ENCODE assay signal across 15 cellular contexts in the genomic region with DNA sequence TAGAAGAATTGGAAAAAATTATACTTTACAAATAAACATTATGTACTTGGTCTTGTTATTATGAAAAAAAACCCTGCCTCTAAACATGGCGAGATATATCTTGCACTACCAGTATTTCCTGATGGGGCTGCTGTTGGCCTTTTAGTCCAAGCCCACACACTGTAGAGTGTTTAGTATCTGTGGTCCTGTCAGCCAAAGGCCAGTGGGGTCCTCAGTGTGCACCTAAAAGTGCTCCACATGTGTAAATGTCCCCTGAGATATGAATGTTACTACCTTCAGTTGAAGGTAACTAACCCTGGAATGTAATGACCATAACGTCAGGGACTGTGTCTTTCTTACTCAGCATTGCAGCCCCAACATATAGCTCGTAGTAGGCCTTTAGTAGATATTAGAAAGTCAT.
DNase-seq lines count a peak whose midpoint lies in the region; ATAC-seq, FAIRE-seq and TF ChIP-seq lines count a peak whose summit lies in the region.
"Had no signal": no experiment of that assay in that cellular context is flagged by ENCODE, and none has a peak within 500 bp of the region (broad histone marks: within the 10 kb centered on the region; RNA-seq: fewer than 3 reads in every experiment).

No MANE protein-coding gene starts in this region.

- peaks cover 0 to 4% (median 1%) of the 10 kb centered on the region in 11 donors for H3K9me3 Mint-ChIP-seq in naive thymus-derived CD4-positive, alpha-beta T cell
- H3K9me3 Mint-ChIP-seq: stimulated activated effector memory CD8-positive, alpha-beta T cell treated with anti-CD3 and anti-CD28 coated beads, Interleukin-12 subunit alpha, Interleukin-12 subunit beta, amount 100 ng/mL, for 72 hours had no signal

- no peaks in the 10 kb centered on the region for H3K79me2 ChIP-seq in HepG2 (ENCODE audit: insufficient read depth, low read length)

- H3K4me1 ChIP-seq in HepG2 (ENCODE audit: insufficient read depth, low read length): peaks cover 89% of the 10 kb centered on the region
- H3K4me1 ChIP-seq in right lobe of liver: peaks cover 0 to 11% (median 4%) of the 10 kb centered on the region in 4 donors
- H3K4me1 ChIP-seq in testis: peaks cover 8% of the 10 kb centered on the region
- H3K4me1 ChIP-seq in Peyer's patch: peaks cover 0 to 12% (median 0%) of the 10 kb centered on the region in 4 donors
- H3K4me1 ChIP-seq in naive thymus-derived CD4-positive, alpha-beta T cell (ENCODE audit: control insufficient read depth in 2 of 2, insufficient read depth in 2 of 2, low read length in 2 of 2): no peaks in the 10 kb centered on the region

- ATAC-seq in HepG2: peak; percentile 53
- ATAC-seq in right lobe of liver: no peak
- ATAC-seq in HG03039 (IDR thresholded peaks at IDR 0.05; ENCODE audit: unreplicated experiment): no peak
- ATAC-seq in naive thymus-derived CD4-positive, alpha-beta T cell: no peak
- ATAC-seq: stimulated activated effector memory CD8-positive, alpha-beta T cell treated with anti-CD3 and anti-CD28 coated beads, Interleukin-12 subunit alpha, Interleukin-12 subunit beta, amount 100 ng/mL, for 72 hours had no signal

- no peak overlapping the region for H3K27ac Mint-ChIP-seq in naive thymus-derived CD4-positive, alpha-beta T cell
- H3K27ac Mint-ChIP-seq: activated CD4-positive, alpha-beta memory T cell treated with anti-CD3 and anti-CD28 coated beads for 36 hours; stimulated activated effector memory CD8-positive, alpha-beta T cell treated with anti-CD3 and anti-CD28 coated beads, Interleukin-12 subunit alpha, Interleukin-12 subunit beta, amount 100 ng/mL, for 72 hours had no signal

- no peaks in the 10 kb centered on the region for H4K20me1 ChIP-seq in HepG2 (ENCODE audit: insufficient read depth, low read length)

- DNase-seq in HepG2 (ENCODE audit: low spot score) (peak; percentile 79), right lobe of liver (no peak), NB4 (ENCODE audit: low read depth) (peak; percentile 78), brain microvascular endothelial cell (no peak), testis (peak; percentile 29), Peyer's patch (no peak)
- no peak for DNase-seq in naive thymus-derived CD4-positive, alpha-beta T cell
- DNase-seq: activated CD4-positive, alpha-beta memory T cell treated with anti-CD3 and anti-CD28 coated beads for 36 hours; DMS79; effector memory CD4-positive, alpha-beta T cell; NCI-H2081 treated with DMSO at 0.1 percent for 48 hours; stimulated activated CD4-positive, alpha-beta T cell treated with anti-CD3 and anti-CD28 coated beads, Interleukin-4, amount 100 ng/mL, for 1 hour; T-helper 2 cell had no signal

- POLR2A ChIA-PET in HepG2 (lab: Yijun Ruan, JAX): interaction anchor here (2.3 to 3.5 kb wide), 3 partner anchors 72 to 113 kb away, joined by 10 to 30 read pairs (median 27); a partner anchor contains a TSS
- POLR2A ChIA-PET in naive thymus-derived CD4-positive, alpha-beta T cell (lab: Charles Lee): interaction anchor here (1.1 kb wide), 1 partner anchor 72 kb away, joined by 3 read pairs; no protein-coding TSS in a partner anchor

- 88% methylated on average over 3 of the region's 3 CpGs for WGBS in HepG2 (ENCODE audit: low lambda C conversion rate)
- WGBS in right lobe of liver (ENCODE audit: insufficient coverage, low coverage, low lambda C conversion rate, missing lambda C conversion rate): 80% methylated on average over 3 of the region's 3 CpGs
- 86 to 97% methylated on average over 3 of the region's 3 CpGs for WGBS in testis, 2 donors

- H3K36me3 Mint-ChIP-seq in naive thymus-derived CD4-positive, alpha-beta T cell: peaks cover 0 to 2% (median 0%) of the 10 kb centered on the region in 5 donors
- H3K36me3 Mint-ChIP-seq: activated CD4-positive, alpha-beta memory T cell treated with anti-CD3 and anti-CD28 coated beads for 36 hours; stimulated activated effector memory CD8-positive, alpha-beta T cell treated with anti-CD3 and anti-CD28 coated beads, Interleukin-12 subunit alpha, Interleukin-12 subunit beta, amount 100 ng/mL, for 72 hours had no signal

- H3K4me3 ChIP-seq in HepG2 (replicated peaks in 1 of 3; ENCODE audit: insufficient read depth in 1 of 3, low read depth in 2 of 3, low read length in 3 of 3): no peak overlapping the region
- no peak overlapping the region for H3K4me3 ChIP-seq in right lobe of liver
- H3K4me3 ChIP-seq in NB4 (ENCODE audit: low read depth, low read length): no peak overlapping the region
- no peak overlapping the region for H3K4me3 ChIP-seq in brain microvascular endothelial cell (ENCODE audit: low read depth, low read length)
- no peak overlapping the region for H3K4me3 ChIP-seq in testis
- H3K4me3 ChIP-seq in Peyer's patch: no peak overlapping the region
- no peak overlapping the region for H3K4me3 ChIP-seq in naive thymus-derived CD4-positive, alpha-beta T cell (ENCODE audit: low read length)

- no TSS peak for BruUV-seq in HepG2 (replicated peaks; lab: Mats Ljungman, UMichigan)

- no peaks in the 10 kb centered on the region for H3K36me3 ChIP-seq in HepG2 (replicated peaks in 1 of 2; ENCODE audit: control insufficient read depth in 1 of 2, insufficient read depth in 2 of 2, low read length in 2 of 2)
- no peaks in the 10 kb centered on the region for H3K36me3 ChIP-seq in right lobe of liver
- H3K36me3 ChIP-seq in brain microvascular endothelial cell (replicated peaks): no peaks in the 10 kb centered on the region
- no peaks in the 10 kb centered on the region for H3K36me3 ChIP-seq in testis (ENCODE audit: low read depth, missing control alignments)
- H3K36me3 ChIP-seq in Peyer's patch: no peaks in the 10 kb centered on the region
- H3K36me3 ChIP-seq in naive thymus-derived CD4-positive, alpha-beta T cell (ENCODE audit: control insufficient read depth in 2 of 3, insufficient read depth in 3 of 3, low read length in 3 of 3): no peaks in the 10 kb centered on the region

- CTCF ChIA-PET in HepG2 (lab: Yijun Ruan, JAX; ENCODE audit: low intra/inter-chr PET ratio, low total read pairs): interaction anchor here (1.2 to 1.3 kb wide), 2 partner anchors 74 to 113 kb away, joined by 5 to 7 read pairs; no protein-coding TSS in a partner anchor
- CTCF ChIA-PET in naive thymus-derived CD4-positive, alpha-beta T cell (lab: Charles Lee): no interaction called here

- FAIRE-seq in HepG2 (lab: Jason Lieb, UNC): no peak

- H3K9me3 ChIP-seq in HepG2 (ENCODE audit: low read length) (peaks cover 8% of the 10 kb centered on the region), right lobe of liver (no peaks in the 10 kb centered on the region), testis (no peaks in the 10 kb centered on the region), Peyer's patch (no peaks in the 10 kb centered on the region)
- no peaks in the 10 kb centered on the region for H3K9me3 ChIP-seq in naive thymus-derived CD4-positive, alpha-beta T cell (ENCODE audit: control insufficient read depth in 2 of 3, low read length in 3 of 3)

- H2AFZ ChIP-seq in HepG2 (ENCODE audit: low read length): no peak overlapping the region

- intact Hi-C loops in HepG2 (cut with micrococcal nuclease; ENCODE audit: unreplicated experiment): loop anchor here (1.0 kb wide), 1 partner anchor 114 kb away; no protein-coding TSS in a partner anchor
- intact Hi-C loops in right lobe of liver (cut with DNase I): no loop called here
- intact Hi-C loops in testis (cut with DNase I; ENCODE audit: low total_unique reads): no loop called here
- intact Hi-C loops in naive thymus-derived CD4-positive, alpha-beta T cell (cut with micrococcal nuclease): loop anchor here (1.0 to 2.0 kb wide), 2 partner anchors 48 to 114 kb away; no protein-coding TSS in a partner anchor

- H3K27me3 ChIP-seq in HepG2 (ENCODE audit: control insufficient read depth in 1 of 2, insufficient read depth in 2 of 2, low read length in 2 of 2) (no peaks in the 10 kb centered on the region), right lobe of liver (no peaks in the 10 kb centered on the region), brain microvascular endothelial cell (replicated peaks) (no peaks in the 10 kb centered on the region), testis (no peaks in the 10 kb centered on the region), Peyer's patch (no peaks in the 10 kb centered on the region)
- H3K27me3 ChIP-seq in naive thymus-derived CD4-positive, alpha-beta T cell (ENCODE audit: control insufficient read depth in 2 of 2, insufficient read depth in 2 of 2, low read length in 2 of 2): no peaks in the 10 kb centered on the region

- no peak overlapping the region for H3K27ac ChIP-seq in HepG2 (ENCODE audit: extremely low read length, insufficient read depth, low read length)
- no peak overlapping the region for H3K27ac ChIP-seq in right lobe of liver
- H3K27ac ChIP-seq in brain microvascular endothelial cell: no peak overlapping the region
- no peak overlapping the region for H3K27ac ChIP-seq in testis
- no peak overlapping the region for H3K27ac ChIP-seq in Peyer's patch
- H3K27ac ChIP-seq in naive thymus-derived CD4-positive, alpha-beta T cell (ENCODE audit: low read depth, low read length): no peak overlapping the region

- TF ChIP-seq EP300 in HepG2 (IDR thresholded peaks at IDR 0.05; ENCODE audit: low read depth in 2 of 2, low read length in 2 of 2) (no peak), HepG2 (CRISPR knock-in tag; IDR thresholded peaks at IDR 0.05; ENCODE audit: borderline replicate concordance) (no peak)

- peaks cover 10 to 18% (median 16%) of the 10 kb centered on the region in 7 donors for H3K4me1 Mint-ChIP-seq in naive thymus-derived CD4-positive, alpha-beta T cell
- H3K4me1 Mint-ChIP-seq: stimulated activated effector memory CD8-positive, alpha-beta T cell treated with anti-CD3 and anti-CD28 coated beads, Interleukin-12 subunit alpha, Interleukin-12 subunit beta, amount 100 ng/mL, for 72 hours had no signal

- TF ChIP-seq CTCF in HepG2 (CRISPR knock-in tag; IDR thresholded peaks at IDR 0.05) (peak; percentile 80), right lobe of liver (IDR thresholded peaks at IDR 0.05) (no peak), NB4 (IDR thresholded peaks at IDR 0.05; ENCODE audit: low read depth, low read length) (peak; percentile 69), brain microvascular endothelial cell (IDR thresholded peaks at IDR 0.05; ENCODE audit: low read depth, low read length, missing control alignments) (peak; percentile 9), testis (IDR thresholded peaks at IDR 0.05) (no peak), Peyer's patch (IDR thresholded peaks at IDR 0.05) (no peak)

- no peak for TF ChIP-seq POLR2A in HepG2 (IDR thresholded peaks at IDR 0.05; ENCODE audit: insufficient read depth in 1 of 2, low read depth in 2 of 2, low read length in 2 of 2)
- no peak for TF ChIP-seq POLR2A in right lobe of liver (IDR thresholded peaks at IDR 0.05)
- no peak for TF ChIP-seq POLR2A in NB4 (IDR thresholded peaks at IDR 0.05; ENCODE audit: extremely low read depth, insufficient read length)
- no peak for TF ChIP-seq POLR2A in testis (IDR thresholded peaks at IDR 0.05)
- no peak for TF ChIP-seq POLR2A in Peyer's patch (IDR thresholded peaks at IDR 0.05)

- no peak overlapping the region for H3K4me3 Mint-ChIP-seq in naive thymus-derived CD4-positive, alpha-beta T cell
- H3K4me3 Mint-ChIP-seq: activated CD4-positive, alpha-beta memory T cell treated with anti-CD3 and anti-CD28 coated beads for 36 hours; stimulated activated effector memory CD8-positive, alpha-beta T cell treated with anti-CD3 and anti-CD28 coated beads, Interleukin-12 subunit alpha, Interleukin-12 subunit beta, amount 100 ng/mL, for 72 hours had no signal

- no peak overlapping the region for H3K4me2 ChIP-seq in HepG2 (ENCODE audit: low read depth, low read length)

- H3K27me3 Mint-ChIP-seq in naive thymus-derived CD4-positive, alpha-beta T cell: peaks cover 0 to 3% (median 0%) of the 10 kb centered on the region in 5 donors
- H3K27me3 Mint-ChIP-seq: activated CD4-positive, alpha-beta memory T cell treated with anti-CD3 and anti-CD28 coated beads for 36 hours had no signal

- no peak overlapping the region for H3K9ac ChIP-seq in HepG2 (ENCODE audit: insufficient read depth, low read depth, low read length)

- TF ChIP-seq RAD21 in HepG2 (CRISPR knock-in tag; IDR thresholded peaks at IDR 0.05): peak; percentile 92

- in situ Hi-C loops in HepG2 (cut with HindIII; ENCODE audit: extremely low pct_ligation_motif_present, low pct_unique_long_range_greater_than_20kb) (loop anchor here (5.0 kb wide), 2 partner anchors 75 to 110 kb away; no protein-coding TSS in a partner anchor), brain microvascular endothelial cell (cut with HindIII; ENCODE audit: low pct_ligation_motif_present, low sequenced_read_pairs) (no loop called here)

Comparison
In these comparisons a context has a peak if more than half of its experiments do, and no peak if none do; other contexts are left out.
1. DNase-seq: peak in HepG2 (single experiment), NB4 (single experiment) and testis (single experiment); none in right lobe of liver (0 of 3), brain microvascular endothelial cell (single experiment), Peyer's patch (0 of 3) and naive thymus-derived CD4-positive, alpha-beta T cell (0 of 9).
2. CTCF ChIP-seq: peak in HepG2 (single experiment), NB4 (single experiment) and brain microvascular endothelial cell (single experiment); none in right lobe of liver (0 of 4), testis (0 of 3) and Peyer's patch (0 of 6).
3. intact Hi-C loops: an anchor here in HepG2 (1.0 kb wide) and naive thymus-derived CD4-positive, alpha-beta T cell (1.0 to 2.0 kb wide); none called in right lobe of liver and testis.